Comparison of ENCODE assay signal across 19 cellular contexts in the genomic region with DNA sequence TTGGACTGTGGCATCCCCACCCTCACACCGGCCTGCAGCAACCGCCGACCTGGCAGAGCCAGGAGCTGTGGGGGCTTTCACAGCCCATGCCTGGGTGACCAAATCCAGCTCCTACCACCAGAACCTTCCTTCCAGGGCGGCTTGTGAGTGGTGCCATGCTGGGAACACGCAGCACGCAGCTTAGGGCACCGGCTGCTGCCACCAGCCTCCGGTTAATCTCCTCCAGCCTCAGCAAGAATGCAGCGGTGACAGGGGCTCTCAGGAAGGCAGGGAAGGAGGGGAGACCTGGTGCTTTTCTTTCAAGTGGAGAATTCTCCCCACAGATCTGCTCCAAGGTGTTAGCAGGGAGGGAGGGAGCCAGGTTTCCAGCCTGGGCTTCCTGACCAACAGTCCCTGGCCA. TPM values are rescaled to one million over a fixed set of nuclear protein-coding genes. Genes with fewer than 3 reads are reported as not detected.
DNase-seq lines count a peak whose midpoint lies in the region; ATAC-seq and TF ChIP-seq lines count a peak whose summit lies in the region.
"Had no signal": no experiment of that assay in that cellular context is flagged by ENCODE, and none has a peak within 500 bp of the region (broad histone marks: within the 10 kb centered on the region; RNA-seq: fewer than 3 reads in every experiment).

No MANE protein-coding gene starts in this region.

- DNase-seq in GM23338 (ENCODE audit: low spot score) (no peak), WERI-Rb-1 (peak; percentile 87), epithelial cell of prostate (ENCODE audit: low read depth, low spot score) (no peak), osteoblast (ENCODE audit: insufficient read length, low spot score, missing footprints) (peak; percentile 59), type B pancreatic cell (ENCODE audit: extremely low spot score, unreplicated experiment) (no peak), aorta (no peak), HuH-7.5 (ENCODE audit: low spot score) (no peak), NOMO-1 treated with DMSO at 0.1 percent for 48 hours (lab: John Stamatoyannopoulos, UW; ENCODE audit: unreplicated experiment) (no peak)
- DNase-seq: C1 segment of cervical spinal cord; H9; IMR-90; Kasumi-1; NCI-H1105 treated with DMSO at 0.1 percent for 48 hours; NCI-H1694 treated with DMSO at 0.1 percent for 48 hours; NCI-H345; NCI-H526 treated with DMSO at 0.1 percent for 48 hours; NK-92 treated with Interleukin-12 subunit alpha and Interleukin-12 subunit beta, amount 100 ng/mL, for 24 hours had no signal

- no peaks in the 10 kb centered on the region for H3K36me3 ChIP-seq in GM23338 (ENCODE audit: insufficient read depth)
- no peaks in the 10 kb centered on the region for H3K36me3 ChIP-seq in WERI-Rb-1
- no peaks in the 10 kb centered on the region for H3K36me3 ChIP-seq in osteoblast (ENCODE audit: insufficient read depth, low read length)
- H3K36me3 ChIP-seq in aorta (ENCODE audit: control insufficient read depth in 1 of 2, insufficient read depth in 2 of 2, low read length in 1 of 2) = no peaks in the 10 kb centered on the region
- H3K36me3 ChIP-seq: SJSA1 had no signal

- no peaks in the 10 kb centered on the region for H3F3A ChIP-seq in GM23338 (replicated peaks; ENCODE audit: low read depth)

- intact Hi-C loops in aorta (cut with DNase I) = no loop called here

- TF ChIP-seq CTCF in GM23338 (conservative IDR thresholded peaks at IDR 0.05; ENCODE audit: low read depth in 2 of 2) = no peak
- no peak for TF ChIP-seq CTCF in WERI-Rb-1 (IDR thresholded peaks at IDR 0.05; ENCODE audit: low read depth, low read length)
- no peak for TF ChIP-seq CTCF in osteoblast (IDR thresholded peaks at IDR 0.05; ENCODE audit: extremely low read depth, low read depth, low read length)
- TF ChIP-seq CTCF in type B pancreatic cell (conservative IDR thresholded peaks at IDR 0.05) = no peak

- ATAC-seq in GM23338 = peak; percentile 28; the same call in 2 of the 3 replicates
- ATAC-seq in aorta (ENCODE audit: low FRiP score) = no peak

- H3K9me2 ChIP-seq in GM23338 (ENCODE audit: insufficient read depth) = no peaks in the 10 kb centered on the region

- peaks cover 22% of the 10 kb centered on the region for H3K4me1 Mint-ChIP-seq in GM23338
- H3K4me1 Mint-ChIP-seq in type B pancreatic cell (ENCODE audit: unreplicated experiment) = peaks cover 43% of the 10 kb centered on the region

- H3K4me2 ChIP-seq in GM23338 = no peak overlapping the region
- H3K4me2 ChIP-seq in osteoblast (ENCODE audit: insufficient read depth, low read length) = no peak overlapping the region
- H3K4me2 ChIP-seq: A549 had no signal

- H4K20me1 ChIP-seq in GM23338 (replicated peaks; ENCODE audit: insufficient read depth) (no peaks in the 10 kb centered on the region), osteoblast (ENCODE audit: insufficient read depth, low read length) (no peaks in the 10 kb centered on the region)

- H3K9me3 Mint-ChIP-seq in GM23338 = no peaks in the 10 kb centered on the region
- H3K9me3 Mint-ChIP-seq in type B pancreatic cell = no peaks in the 10 kb centered on the region
- H3K9me3 Mint-ChIP-seq: H9 had no signal

- H3K27ac ChIP-seq in GM23338 (ENCODE audit: low read depth) = no peak overlapping the region
- H3K27ac ChIP-seq in WERI-Rb-1 = peak overlapping the region; percentile 95
- H3K27ac ChIP-seq in epithelial cell of prostate = peak overlapping the region; percentile 85
- H3K27ac ChIP-seq in osteoblast (ENCODE audit: low read depth, low read length) = no peak overlapping the region
- H3K27ac ChIP-seq in aorta (ENCODE audit: low read depth in 1 of 2, low read length in 2 of 2) = no peak overlapping the region
- H3K27ac ChIP-seq: A549, SJSA1 had no signal

- H3K4me1 ChIP-seq in GM23338 (ENCODE audit: insufficient read depth) (no peaks in the 10 kb centered on the region), osteoblast (ENCODE audit: insufficient read depth, low read length) (no peaks in the 10 kb centered on the region), aorta (ENCODE audit: control insufficient read depth in 1 of 2, insufficient read depth in 2 of 2, low read length in 2 of 2) (no peaks in the 10 kb centered on the region)
- H3K4me1 ChIP-seq: A549, SJSA1 had no signal

- H3K9me3 ChIP-seq in WERI-Rb-1 (ENCODE audit: severe bottlenecking) = no peaks in the 10 kb centered on the region
- H3K9me3 ChIP-seq in osteoblast (ENCODE audit: low read depth, low read length) = no peaks in the 10 kb centered on the region
- H3K9me3 ChIP-seq in aorta (ENCODE audit: control insufficient read depth, low read length) = no peaks in the 10 kb centered on the region
- H3K9me3 ChIP-seq: A549, SJSA1 had no signal

- H3K79me2 ChIP-seq in GM23338 (replicated peaks; ENCODE audit: insufficient read depth) (no peaks in the 10 kb centered on the region), osteoblast (ENCODE audit: insufficient read depth, low read length) (no peaks in the 10 kb centered on the region)

- peaks cover 3% of the 10 kb centered on the region for H3K27me3 Mint-ChIP-seq in GM23338 (ENCODE audit: insufficient read depth, low read depth, poor library complexity)
- no peaks in the 10 kb centered on the region for H3K27me3 Mint-ChIP-seq in type B pancreatic cell

- H3K36me3 Mint-ChIP-seq in GM23338 (ENCODE audit: low read depth) (no peaks in the 10 kb centered on the region), type B pancreatic cell (no peaks in the 10 kb centered on the region)

- no peaks in the 10 kb centered on the region for H3K27me3 ChIP-seq in GM23338 (ENCODE audit: insufficient read depth)
- H3K27me3 ChIP-seq in WERI-Rb-1 (ENCODE audit: insufficient read depth, low read depth, severe bottlenecking) = no peaks in the 10 kb centered on the region
- no peaks in the 10 kb centered on the region for H3K27me3 ChIP-seq in osteoblast (ENCODE audit: insufficient read depth, low read length)
- no peaks in the 10 kb centered on the region for H3K27me3 ChIP-seq in aorta (ENCODE audit: control insufficient read depth in 1 of 2, insufficient read depth in 2 of 2, low read length in 1 of 2)
- H3K27me3 ChIP-seq: SJSA1 had no signal

- H2AFZ ChIP-seq in GM23338 = no peak overlapping the region
- no peak overlapping the region for H2AFZ ChIP-seq in osteoblast (ENCODE audit: low read length)

- no peak overlapping the region for H3K4me3 Mint-ChIP-seq in GM23338
- H3K4me3 Mint-ChIP-seq in type B pancreatic cell = no peak overlapping the region
- H3K4me3 Mint-ChIP-seq: H9 had no signal

- no peak overlapping the region for H3K4me3 ChIP-seq in GM23338
- H3K4me3 ChIP-seq in WERI-Rb-1 (ENCODE audit: low read depth, low read length) = no peak overlapping the region
- H3K4me3 ChIP-seq in osteoblast (ENCODE audit: insufficient read depth, low read length) = no peak overlapping the region
- no peak overlapping the region for H3K4me3 ChIP-seq in aorta (ENCODE audit: low read length in 2 of 2)
- H3K4me3 ChIP-seq: A549, SJSA1 had no signal

- 93 to 97% methylated on average over 9 of the region's 9 CpGs for WGBS in aorta, 2 donors

- H3K27ac Mint-ChIP-seq in GM23338 = no peak overlapping the region
- no peak overlapping the region for H3K27ac Mint-ChIP-seq in type B pancreatic cell

TF ChIP-seq in GM23338, 12 proteins besides CTCF, POLR2A, EP300 and RAD21:
- TF ChIP-seq, protein P1, sequence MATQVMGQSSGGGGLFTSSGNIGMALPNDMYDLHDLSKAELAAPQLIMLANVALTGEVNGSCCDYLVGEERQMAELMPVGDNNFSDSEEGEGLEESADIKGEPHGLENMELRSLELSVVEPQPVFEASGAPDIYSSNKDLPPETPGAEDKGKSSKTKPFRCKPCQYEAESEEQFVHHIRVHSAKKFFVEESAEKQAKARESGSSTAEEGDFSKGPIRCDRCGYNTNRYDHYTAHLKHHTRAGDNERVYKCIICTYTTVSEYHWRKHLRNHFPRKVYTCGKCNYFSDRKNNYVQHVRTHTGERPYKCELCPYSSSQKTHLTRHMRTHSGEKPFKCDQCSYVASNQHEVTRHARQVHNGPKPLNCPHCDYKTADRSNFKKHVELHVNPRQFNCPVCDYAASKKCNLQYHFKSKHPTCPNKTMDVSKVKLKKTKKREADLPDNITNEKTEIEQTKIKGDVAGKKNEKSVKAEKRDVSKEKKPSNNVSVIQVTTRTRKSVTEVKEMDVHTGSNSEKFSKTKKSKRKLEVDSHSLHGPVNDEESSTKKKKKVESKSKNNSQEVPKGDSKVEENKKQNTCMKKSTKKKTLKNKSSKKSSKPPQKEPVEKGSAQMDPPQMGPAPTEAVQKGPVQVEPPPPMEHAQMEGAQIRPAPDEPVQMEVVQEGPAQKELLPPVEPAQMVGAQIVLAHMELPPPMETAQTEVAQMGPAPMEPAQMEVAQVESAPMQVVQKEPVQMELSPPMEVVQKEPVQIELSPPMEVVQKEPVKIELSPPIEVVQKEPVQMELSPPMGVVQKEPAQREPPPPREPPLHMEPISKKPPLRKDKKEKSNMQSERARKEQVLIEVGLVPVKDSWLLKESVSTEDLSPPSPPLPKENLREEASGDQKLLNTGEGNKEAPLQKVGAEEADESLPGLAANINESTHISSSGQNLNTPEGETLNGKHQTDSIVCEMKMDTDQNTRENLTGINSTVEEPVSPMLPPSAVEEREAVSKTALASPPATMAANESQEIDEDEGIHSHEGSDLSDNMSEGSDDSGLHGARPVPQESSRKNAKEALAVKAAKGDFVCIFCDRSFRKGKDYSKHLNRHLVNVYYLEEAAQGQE (IDR thresholded peaks at IDR 0.05; ENCODE audit: unreplicated experiment) = no peak
- TF ChIP-seq EZH2phosphoT487 (IDR thresholded peaks at IDR 0.05; ENCODE audit: unreplicated experiment) (no peak), CREB1 (CRISPR knock-in tag; IDR thresholded peaks at IDR 0.05; ENCODE audit: low read depth) (no peak), ZNF331 (CRISPR knock-in tag; IDR thresholded peaks at IDR 0.05; ENCODE audit: low read depth) (no peak), JUNB (IDR thresholded peaks at IDR 0.05; ENCODE audit: unreplicated experiment) (no peak), ZNF114 (CRISPR knock-in tag; IDR thresholded peaks at IDR 0.05) (no peak), NANOG (IDR thresholded peaks at IDR 0.05; ENCODE audit: borderline replicate concordance) (no peak)

RNA-seq across cellular contexts. Expression of a gene that starts 32.3 kb away (rescaled TPM):
- not detected in 2 replicates for total RNA-seq in GM23338 (2014; rRNA removed; shearing (Covaris generic))
- polyA plus RNA-seq in GM23338 (2016; fragmentation: Nextera tagmentation; extraction: Ambion mirVana) (not detected in 2 replicates), aorta (10 to 100 TPM in 1 of 2 donors, under 1 TPM in 1; 0.26 to 23.0 TPM)
- total RNA-seq in osteoblast (0.36 TPM in 1 of 2 replicates, not detected in the other), type B pancreatic cell (ENCODE audit: low replicate concordance) (0.90 TPM in 1 of 2 replicates, not detected in the other), aorta (not detected)
- total RNA-seq: H9, IMR-90, SJSA1 had no signal
- polyA plus RNA-seq: IMR-90 had no signal

RNA-seq across cellular contexts. Expression of a gene that starts 35.8 kb away (rescaled TPM):
- total RNA-seq in GM23338 (2014; rRNA removed; shearing (Covaris generic)) = not detected in 2 replicates
- polyA plus RNA-seq in GM23338 (2016; fragmentation: Nextera tagmentation; extraction: Ambion mirVana) = not detected in 2 replicates
- total RNA-seq in osteoblast = under 0.01 TPM in 1 of 2 replicates, not detected in the other
- total RNA-seq in type B pancreatic cell (ENCODE audit: low replicate concordance) = 1.7 TPM in 1 of 2 replicates, not detected in the other
- total RNA-seq in aorta = under 1 TPM in 1 of 2 donors, not detected in 1; 0.48 TPM
- not detected for polyA plus RNA-seq in aorta
- total RNA-seq: IMR-90, SJSA1 had no signal
- polyA plus RNA-seq: A549 had no signal

Comparison
In these comparisons a context has a peak if more than half of its experiments do, and no peak if none do; other contexts are left out.
1. DNase-seq: peak in WERI-Rb-1 (single experiment) and osteoblast (single experiment); none in GM23338 (single experiment), epithelial cell of prostate (single experiment), type B pancreatic cell (single experiment), aorta (0 of 2), HuH-7.5 (single experiment) and NOMO-1 treated with DMSO at 0.1 percent for 48 hours (single experiment).
2. H3K27ac ChIP-seq: peak in WERI-Rb-1 (single experiment) and epithelial cell of prostate (single experiment); none in GM23338 (single experiment), osteoblast (single experiment) and aorta (0 of 2).